1 cellular context compared by ENCODE assay signal in the genomic region with DNA sequence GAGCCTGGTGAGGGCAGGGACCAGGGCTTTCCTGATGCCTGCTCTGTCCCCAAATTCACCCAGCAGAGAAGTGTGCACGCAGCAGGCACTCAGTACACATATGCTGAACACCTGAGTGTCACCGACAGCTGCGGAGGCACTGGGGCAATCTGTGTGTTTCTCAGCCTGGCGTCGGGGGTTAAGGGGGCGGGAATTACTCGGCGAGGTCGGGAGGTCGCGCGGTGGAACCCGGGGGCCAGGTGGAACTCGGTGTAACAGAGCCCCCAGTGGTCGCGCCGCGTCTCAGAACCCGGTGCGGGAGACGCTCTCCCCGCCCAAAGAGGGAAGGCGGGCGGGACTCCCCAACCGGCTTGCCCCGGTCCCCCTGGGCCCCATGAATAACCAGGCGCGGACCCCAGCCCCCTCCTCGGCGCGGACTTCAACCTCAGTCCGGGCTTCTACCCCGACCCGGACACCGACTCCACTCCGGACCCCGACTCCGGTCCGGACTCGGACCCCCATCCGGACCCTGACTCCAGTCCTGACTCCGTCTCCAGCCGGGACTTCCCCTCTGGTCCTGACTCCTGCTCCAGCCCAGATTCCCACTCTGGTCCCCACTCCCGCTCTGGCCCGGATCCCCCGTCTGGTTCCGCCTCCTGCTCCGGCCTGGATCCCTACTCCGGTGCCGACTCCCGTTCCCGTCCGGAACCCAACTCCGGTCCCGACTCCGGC.
TF ChIP-seq lines count a peak whose summit lies in the region.

A gene with protein sequence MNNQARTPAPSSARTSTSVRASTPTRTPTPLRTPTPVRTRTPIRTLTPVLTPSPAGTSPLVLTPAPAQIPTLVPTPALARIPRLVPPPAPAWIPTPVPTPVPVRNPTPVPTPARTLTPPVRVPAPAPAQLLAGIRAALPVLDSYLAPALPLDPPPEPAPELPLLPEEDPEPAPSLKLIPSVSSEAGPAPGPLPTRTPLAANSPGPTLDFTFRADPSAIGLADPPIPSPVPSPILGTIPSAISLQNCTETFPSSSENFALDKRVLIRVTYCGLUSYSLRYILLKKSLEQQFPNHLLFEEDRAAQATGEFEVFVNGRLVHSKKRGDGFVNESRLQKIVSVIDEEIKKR (plus strand): TSS at position 300 of the 711 bp plus-strand sequence. CDS start 74 bp downstream, at position 374.

TF ChIP-seq in SK-N-SH, 30 proteins besides CTCF, POLR2A, EP300 and RAD21 (continued from another document):
- TF ChIP-seq, protein P1, sequence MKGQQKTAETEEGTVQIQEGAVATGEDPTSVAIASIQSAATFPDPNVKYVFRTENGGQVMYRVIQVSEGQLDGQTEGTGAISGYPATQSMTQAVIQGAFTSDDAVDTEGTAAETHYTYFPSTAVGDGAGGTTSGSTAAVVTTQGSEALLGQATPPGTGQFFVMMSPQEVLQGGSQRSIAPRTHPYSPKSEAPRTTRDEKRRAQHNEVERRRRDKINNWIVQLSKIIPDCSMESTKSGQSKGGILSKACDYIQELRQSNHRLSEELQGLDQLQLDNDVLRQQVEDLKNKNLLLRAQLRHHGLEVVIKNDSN (IDR thresholded peaks at IDR 0.05; ENCODE audit: borderline replicate concordance, low read depth): no peak
- TF ChIP-seq MXI1 (IDR thresholded peaks at IDR 0.05; ENCODE audit: low read depth, low read length) (no peak), SIN3A (IDR thresholded peaks at IDR 0.05; ENCODE audit: borderline replicate concordance, low read depth, low read length) (no peak), SMC3 (IDR thresholded peaks at IDR 0.05; ENCODE audit: low read depth, low read length) (no peak), RCOR1 (IDR thresholded peaks at IDR 0.05; ENCODE audit: low read length) (no peak), RFX5 (IDR thresholded peaks at IDR 0.05; ENCODE audit: low read length) (no peak), TEAD4 (IDR thresholded peaks at IDR 0.05; ENCODE audit: borderline replicate concordance, insufficient read depth) (no peak), RXRA (IDR thresholded peaks at IDR 0.05; ENCODE audit: borderline replicate concordance, low read depth) (no peak), FOXM1 (IDR thresholded peaks at IDR 0.05; ENCODE audit: low read depth) (no peak), NRF1 (IDR thresholded peaks at IDR 0.05; ENCODE audit: low read depth, low read length) (no peak)
- TF ChIP-seq, protein P2, sequence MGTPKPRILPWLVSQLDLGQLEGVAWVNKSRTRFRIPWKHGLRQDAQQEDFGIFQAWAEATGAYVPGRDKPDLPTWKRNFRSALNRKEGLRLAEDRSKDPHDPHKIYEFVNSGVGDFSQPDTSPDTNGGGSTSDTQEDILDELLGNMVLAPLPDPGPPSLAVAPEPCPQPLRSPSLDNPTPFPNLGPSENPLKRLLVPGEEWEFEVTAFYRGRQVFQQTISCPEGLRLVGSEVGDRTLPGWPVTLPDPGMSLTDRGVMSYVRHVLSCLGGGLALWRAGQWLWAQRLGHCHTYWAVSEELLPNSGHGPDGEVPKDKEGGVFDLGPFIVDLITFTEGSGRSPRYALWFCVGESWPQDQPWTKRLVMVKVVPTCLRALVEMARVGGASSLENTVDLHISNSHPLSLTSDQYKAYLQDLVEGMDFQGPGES (IDR thresholded peaks at IDR 0.05; ENCODE audit: low read depth, low read length): no peak
